Comparison of ENCODE assay signal across 13 cellular contexts in the genomic region with DNA sequence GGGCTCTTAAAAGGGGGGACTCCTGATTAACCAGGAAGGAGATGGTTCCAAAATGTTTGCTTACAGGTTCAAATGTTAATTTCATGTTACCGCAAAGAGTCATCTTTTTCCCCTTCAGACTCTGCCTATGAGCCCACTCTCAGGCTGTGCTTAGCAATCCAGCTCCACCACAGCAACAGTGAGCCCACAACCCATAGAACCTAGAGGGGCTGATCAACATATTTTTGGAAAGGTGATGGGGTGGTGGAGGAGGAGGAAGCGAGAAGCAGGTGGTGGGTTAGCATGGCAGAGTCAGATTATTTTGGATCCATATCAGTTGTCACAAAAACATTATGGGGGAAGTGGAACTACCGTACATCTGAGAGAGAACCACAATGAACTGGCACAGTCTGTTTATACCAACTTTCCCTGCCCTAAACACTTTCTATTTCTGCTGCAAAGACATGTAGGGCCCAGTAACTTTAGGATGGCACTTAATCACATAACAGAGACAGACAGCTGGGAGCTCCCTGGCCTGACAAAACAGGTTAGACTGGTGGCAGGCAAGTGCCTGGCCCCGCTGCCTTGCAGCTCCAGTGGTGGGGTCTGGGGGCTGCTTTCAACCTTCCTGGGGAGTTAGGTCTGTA. TPM values are rescaled to one million over a fixed set of nuclear protein-coding genes. Genes with fewer than 3 reads are reported as not detected.
DNase-seq lines count a peak whose midpoint lies in the region; ATAC-seq, FAIRE-seq and TF ChIP-seq lines count a peak whose summit lies in the region.
"Had no signal": no experiment of that assay in that cellular context is flagged by ENCODE, and none has a peak within 500 bp of the region (broad histone marks: within the 10 kb centered on the region; RNA-seq: fewer than 3 reads in every experiment).

No MANE protein-coding gene starts in this region.

- peaks cover 5% of the 10 kb centered on the region for H3K4me1 ChIP-seq in GM23338 (ENCODE audit: insufficient read depth)
- H3K4me1 ChIP-seq: pancreas had no signal

- no peak for FAIRE-seq in H54 (lab: Jason Lieb, UNC)
- FAIRE-seq: pancreas had no signal

- H3K4me2 ChIP-seq in GM23338 (peak overlapping the region; percentile 55; the same call in 1 of the 2 replicates), SU-DHL-6 (ENCODE audit: low read depth, low read length, poor library complexity, severe bottlenecking) (peak overlapping the region; percentile 92)

- H3K9me2 ChIP-seq in GM23338 (ENCODE audit: insufficient read depth) (no peaks in the 10 kb centered on the region), SU-DHL-6 (replicated peaks; ENCODE audit: insufficient read depth, low read length) (no peaks in the 10 kb centered on the region)

- H3K36me3 Mint-ChIP-seq in GM23338 (ENCODE audit: low read depth): no peaks in the 10 kb centered on the region; the same call in 2 of the 3 replicates
- peaks cover 0 to 7% of the 10 kb centered on the region in 2 donors for H3K36me3 Mint-ChIP-seq in activated naive CD4-positive, alpha-beta T cell treated with anti-CD3 and anti-CD28 coated beads, Interleukin-2, amount 50 U/mL, for 72 hours

- H3K4me1 Mint-ChIP-seq in GM23338: peaks cover 31% of the 10 kb centered on the region

- H2AFZ ChIP-seq in GM23338: no peak overlapping the region
- no peak overlapping the region for H2AFZ ChIP-seq in SU-DHL-6 (ENCODE audit: low read depth, low read length, severe bottlenecking)

- H3F3A ChIP-seq in GM23338 (replicated peaks; ENCODE audit: low read depth): no peaks in the 10 kb centered on the region
- H3F3A ChIP-seq in SU-DHL-6 (ENCODE audit: insufficient read depth): peaks cover 26% of the 10 kb centered on the region

- ATAC-seq in GM23338 (peak; percentile 9; the same call in 2 of the 3 replicates), GM19452 (IDR thresholded peaks at IDR 0.05; ENCODE audit: unreplicated experiment) (no peak), HG03139 (IDR thresholded peaks at IDR 0.05; ENCODE audit: unreplicated experiment) (no peak)
- ATAC-seq in activated naive CD4-positive, alpha-beta T cell treated with anti-CD3 and anti-CD28 coated beads, Interleukin-2, amount 50 U/mL, for 72 hours: no peak
- ATAC-seq: pancreas had no signal

- no peaks in the 10 kb centered on the region; the same call in 2 of the 3 replicates for H3K9me3 Mint-ChIP-seq in GM23338
- H3K9me3 Mint-ChIP-seq in activated naive CD4-positive, alpha-beta T cell treated with anti-CD3 and anti-CD28 coated beads, Interleukin-2, amount 50 U/mL, for 72 hours: no peaks in the 10 kb centered on the region

- H3K36me3 ChIP-seq in GM06990 (ENCODE audit: control insufficient read depth, insufficient read depth, low read length) (no peaks in the 10 kb centered on the region), GM23338 (ENCODE audit: insufficient read depth) (no peaks in the 10 kb centered on the region), SU-DHL-6 (ENCODE audit: low read length) (no peaks in the 10 kb centered on the region)
- H3K36me3 ChIP-seq: cardiac muscle cell, pancreas had no signal

- H3K27me3 Mint-ChIP-seq in GM23338 (ENCODE audit: insufficient read depth, low read depth, poor library complexity): peaks cover 2% of the 10 kb centered on the region

- no peak for TF ChIP-seq POLR2A in H54 (IDR thresholded peaks at IDR 0.05; ENCODE audit: low read depth, low read length)

- DNase-seq in GM06990 (ENCODE audit: extremely low read depth, insufficient read length) (peak; percentile 31), GM23338 (ENCODE audit: low spot score) (peak; percentile 6), myocyte (ENCODE audit: low read depth) (peak; percentile 10), H54 (ENCODE audit: insufficient read length, low spot score) (no peak)
- no peak for DNase-seq in activated naive CD4-positive, alpha-beta T cell treated with anti-CD3 and anti-CD28 coated beads, Interleukin-2, amount 50 U/mL, for 72 hours (ENCODE audit: low spot score in 2 of 2)
- DNase-seq: Caco-2, mesenchymal stem cell, NCI-H1436, pancreas had no signal

- no peak for TF ChIP-seq CTCF in GM06990 (IDR thresholded peaks at IDR 0.05; ENCODE audit: insufficient read depth, low read length, poor library complexity, severe bottlenecking)
- no peak for TF ChIP-seq CTCF in GM23338 (conservative IDR thresholded peaks at IDR 0.05; ENCODE audit: low read depth in 2 of 2)
- no peak for TF ChIP-seq CTCF in SU-DHL-6 (IDR thresholded peaks at IDR 0.05; ENCODE audit: insufficient read depth, low read length, poor library complexity, severe bottlenecking)

- no peaks in the 10 kb centered on the region for H3K27me3 ChIP-seq in GM06990 (replicated peaks; ENCODE audit: control insufficient read depth, insufficient read depth, low read length)
- no peaks in the 10 kb centered on the region for H3K27me3 ChIP-seq in GM23338 (ENCODE audit: insufficient read depth)
- H3K27me3 ChIP-seq in SU-DHL-6 (ENCODE audit: low read length): no peaks in the 10 kb centered on the region
- H3K27me3 ChIP-seq: cardiac muscle cell, pancreas had no signal

- no peak overlapping the region for H3K27ac ChIP-seq in GM23338 (ENCODE audit: low read depth)
- peak overlapping the region; percentile 92 for H3K27ac ChIP-seq in SU-DHL-6 (ENCODE audit: low read depth, low read length)
- H3K27ac ChIP-seq: cardiac muscle cell, pancreas had no signal

- H3K4me3 Mint-ChIP-seq in GM23338: peak overlapping the region; percentile 27; the same call in 1 of the 3 replicates

- H3K9me3 ChIP-seq in SU-DHL-6 (ENCODE audit: insufficient read depth, low read length): no peaks in the 10 kb centered on the region
- H3K9me3 ChIP-seq: Caco-2, pancreas had no signal

- H3K9ac ChIP-seq in SU-DHL-6 (ENCODE audit: low read length): peak overlapping the region; percentile 45

- H4K20me1 ChIP-seq in GM23338 (replicated peaks; ENCODE audit: insufficient read depth) (no peaks in the 10 kb centered on the region; the same call in 1 of the 2 replicates), SU-DHL-6 (ENCODE audit: low read depth, low read length) (peaks cover 3% of the 10 kb centered on the region; the same call in 1 of the 2 replicates)

- H3K79me2 ChIP-seq in GM23338 (replicated peaks; ENCODE audit: insufficient read depth): peaks cover 53% of the 10 kb centered on the region
- H3K79me2 ChIP-seq in SU-DHL-6 (ENCODE audit: insufficient read depth, low read length): peaks cover 86% of the 10 kb centered on the region

- peak overlapping the region; percentile 73; the same call in 1 of the 2 replicates for H3K27ac Mint-ChIP-seq in GM23338
- peak overlapping the region in 1 of 2 donors; percentile 32 for H3K27ac Mint-ChIP-seq in activated naive CD4-positive, alpha-beta T cell treated with anti-CD3 and anti-CD28 coated beads, Interleukin-2, amount 50 U/mL, for 72 hours

- H3K4me3 ChIP-seq in GM06990 (replicated peaks; ENCODE audit: low read depth, low read length): peak overlapping the region; percentile 20
- no peak overlapping the region for H3K4me3 ChIP-seq in GM23338
- H3K4me3 ChIP-seq in SU-DHL-6 (ENCODE audit: insufficient read depth, low read length, poor library complexity, severe bottlenecking): peak overlapping the region; percentile 27
- H3K4me3 ChIP-seq: cardiac muscle cell, pancreas had no signal

TF ChIP-seq in GM23338, 12 proteins besides CTCF, POLR2A, EP300 and RAD21 (continues in another document):
- TF ChIP-seq ZNF114 (CRISPR knock-in tag; IDR thresholded peaks at IDR 0.05) (no peak), ZNF331 (CRISPR knock-in tag; IDR thresholded peaks at IDR 0.05; ENCODE audit: low read depth) (no peak), JUNB (IDR thresholded peaks at IDR 0.05; ENCODE audit: unreplicated experiment) (no peak), POLR2AphosphoS5 (IDR thresholded peaks at IDR 0.05; ENCODE audit: low read depth) (no peak), STAT1 (IDR thresholded peaks at IDR 0.05; ENCODE audit: unreplicated experiment) (no peak), EZH2 (IDR thresholded peaks at IDR 0.05; ENCODE audit: low read depth, unreplicated experiment) (no peak), CREB1 (CRISPR knock-in tag; IDR thresholded peaks at IDR 0.05; ENCODE audit: low read depth) (no peak)
- TF ChIP-seq, protein P1, sequence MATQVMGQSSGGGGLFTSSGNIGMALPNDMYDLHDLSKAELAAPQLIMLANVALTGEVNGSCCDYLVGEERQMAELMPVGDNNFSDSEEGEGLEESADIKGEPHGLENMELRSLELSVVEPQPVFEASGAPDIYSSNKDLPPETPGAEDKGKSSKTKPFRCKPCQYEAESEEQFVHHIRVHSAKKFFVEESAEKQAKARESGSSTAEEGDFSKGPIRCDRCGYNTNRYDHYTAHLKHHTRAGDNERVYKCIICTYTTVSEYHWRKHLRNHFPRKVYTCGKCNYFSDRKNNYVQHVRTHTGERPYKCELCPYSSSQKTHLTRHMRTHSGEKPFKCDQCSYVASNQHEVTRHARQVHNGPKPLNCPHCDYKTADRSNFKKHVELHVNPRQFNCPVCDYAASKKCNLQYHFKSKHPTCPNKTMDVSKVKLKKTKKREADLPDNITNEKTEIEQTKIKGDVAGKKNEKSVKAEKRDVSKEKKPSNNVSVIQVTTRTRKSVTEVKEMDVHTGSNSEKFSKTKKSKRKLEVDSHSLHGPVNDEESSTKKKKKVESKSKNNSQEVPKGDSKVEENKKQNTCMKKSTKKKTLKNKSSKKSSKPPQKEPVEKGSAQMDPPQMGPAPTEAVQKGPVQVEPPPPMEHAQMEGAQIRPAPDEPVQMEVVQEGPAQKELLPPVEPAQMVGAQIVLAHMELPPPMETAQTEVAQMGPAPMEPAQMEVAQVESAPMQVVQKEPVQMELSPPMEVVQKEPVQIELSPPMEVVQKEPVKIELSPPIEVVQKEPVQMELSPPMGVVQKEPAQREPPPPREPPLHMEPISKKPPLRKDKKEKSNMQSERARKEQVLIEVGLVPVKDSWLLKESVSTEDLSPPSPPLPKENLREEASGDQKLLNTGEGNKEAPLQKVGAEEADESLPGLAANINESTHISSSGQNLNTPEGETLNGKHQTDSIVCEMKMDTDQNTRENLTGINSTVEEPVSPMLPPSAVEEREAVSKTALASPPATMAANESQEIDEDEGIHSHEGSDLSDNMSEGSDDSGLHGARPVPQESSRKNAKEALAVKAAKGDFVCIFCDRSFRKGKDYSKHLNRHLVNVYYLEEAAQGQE (IDR thresholded peaks at IDR 0.05; ENCODE audit: unreplicated experiment): no peak

RNA-seq across cellular contexts. Expression of a gene that starts 4.4 kb away (rescaled TPM):
- total RNA-seq in GM23338 (2014; rRNA removed; shearing (Covaris generic)): 11.0 and 15.4 TPM in 2 replicates
- 2.5 TPM in 2 replicates for polyA plus RNA-seq in GM23338 (2016; fragmentation: Nextera tagmentation; extraction: Ambion mirVana)
- total RNA-seq in myocyte: 36.0 and 38.7 TPM in 2 replicates
- polyA plus RNA-seq in myocyte (2012): 12.8 TPM
- 10 to 100 TPM; 13.5 to 15.1 TPM for total RNA-seq in activated naive CD4-positive, alpha-beta T cell treated with anti-CD3 and anti-CD28 coated beads, Interleukin-2, amount 50 U/mL, for 72 hours

Comparison
In these comparisons a context has a peak if more than half of its experiments do, and no peak if none do; other contexts are left out.
1. DNase-seq: peak in GM06990 (single experiment), GM23338 (single experiment) and myocyte (single experiment); none in activated naive CD4-positive, alpha-beta T cell treated with anti-CD3 and anti-CD28 coated beads, Interleukin-2, amount 50 U/mL, for 72 hours (0 of 2) and H54 (single experiment).